In genomic region chr11:114187173-114187572, GRCh38 we compare ENCODE assay signal across 16 cellular contexts.
DNase-seq lines count a peak whose midpoint lies in the region; ATAC-seq, FAIRE-seq and TF ChIP-seq lines count a peak whose summit lies in the region.
"Had no signal": no experiment of that assay in that cellular context is flagged by ENCODE, and none has a peak within 500 bp of the region (broad histone marks: within the 10 kb centered on the region; RNA-seq: fewer than 3 reads in every experiment).

No MANE protein-coding gene starts in this region.

- H3K36me3 ChIP-seq in CD4-positive, CD25-positive, alpha-beta regulatory T cell (ENCODE audit: control insufficient read depth, insufficient read depth, low read length): no peaks in the 10 kb centered on the region
- H3K36me3 ChIP-seq: SJSA1 had no signal

- no peak for TF ChIP-seq CTCF in activated B cell treated with CpG ODN at 0.5 μM for 24 hours (IDR thresholded peaks at IDR 0.05)
- no peak for TF ChIP-seq CTCF in nephron progenitor cell (IDR thresholded peaks at IDR 0.05)
- TF ChIP-seq CTCF in GM13977 (IDR thresholded peaks at IDR 0.05; ENCODE audit: extremely low read depth, insufficient read depth, missing control alignments): no peak

- FAIRE-seq in GM19239 (lab: Jason Lieb, UNC): peak; percentile 11
- FAIRE-seq: small intestine, TTC549 had no signal

- H3K9me3 ChIP-seq in CD4-positive, CD25-positive, alpha-beta regulatory T cell (ENCODE audit: control insufficient read depth in 2 of 2, low read length in 2 of 2): no peaks in the 10 kb centered on the region
- H3K9me3 ChIP-seq: SJSA1 had no signal

- H3K4me1 ChIP-seq in CD4-positive, CD25-positive, alpha-beta regulatory T cell (ENCODE audit: control insufficient read depth, insufficient read depth, low read length, poor library complexity, severe bottlenecking): peaks cover 49% of the 10 kb centered on the region
- H3K4me1 ChIP-seq: SJSA1 had no signal

- no peak for ATAC-seq in CD4-positive, CD25-positive, alpha-beta regulatory T cell (ENCODE audit: low read depth in 2 of 2)
- ATAC-seq in activated B cell treated with CpG ODN at 0.5 μM for 24 hours (ENCODE audit: low read depth): peak; percentile 82

- CTCF ChIA-PET in activated B cell treated with CpG ODN at 0.5 μM for 24 hours (lab: Charles Lee): interaction anchor here (0.7 to 2.9 kb wide), 6 partner anchors 12 to 390 kb away, joined by 3 to 21 read pairs (median 4); no protein-coding TSS in a partner anchor

- no peaks in the 10 kb centered on the region for H3K27me3 Mint-ChIP-seq in CD4-positive, CD25-positive, alpha-beta regulatory T cell
- no peaks in the 10 kb centered on the region for H3K27me3 Mint-ChIP-seq in activated B cell treated with CpG ODN at 0.5 μM for 24 hours
- no peaks in the 10 kb centered on the region for H3K27me3 Mint-ChIP-seq in nephron progenitor cell (ENCODE audit: low read depth, poor library complexity)

- no peak for DNase-seq in CD4-positive, CD25-positive, alpha-beta regulatory T cell
- DNase-seq in GM19239 (ENCODE audit: insufficient read length, low spot score): peak; percentile 13
- no peak for DNase-seq in activated B cell treated with CpG ODN at 0.5 μM for 24 hours
- no peak for DNase-seq in nephron progenitor cell
- no peak for DNase-seq in NCI-H345 (lab: John Stamatoyannopoulos, UW)
- no peak for DNase-seq in SW 1271 (lab: John Stamatoyannopoulos, UW)
- DNase-seq in NCI-H510A treated with DMSO at 0.1 percent for 48 hours (lab: John Stamatoyannopoulos, UW): no peak
- no peak for DNase-seq in GM13977 (ENCODE audit: low spot score)
- DNase-seq: DMS53; effector CD8-positive, alpha-beta T cell; NCI-H1048; NCI-H2171 treated with DMSO at 0.1 percent for 48 hours; nucleus accumbens; small intestine had no signal

- intact Hi-C loops in activated B cell treated with CpG ODN at 0.5 μM for 24 hours (cut with micrococcal nuclease): loop anchor here (1.0 to 5.0 kb wide), 4 partner anchors 26 to 210 kb away; no protein-coding TSS in a partner anchor

- peaks cover 0 to 12% (median 2%) of the 10 kb centered on the region in 7 donors for H3K9me3 Mint-ChIP-seq in CD4-positive, CD25-positive, alpha-beta regulatory T cell
- peaks cover 3% of the 10 kb centered on the region for H3K9me3 Mint-ChIP-seq in activated B cell treated with CpG ODN at 0.5 μM for 24 hours
- peaks cover 55% of the 10 kb centered on the region for H3K9me3 Mint-ChIP-seq in nephron progenitor cell

- H3K36me3 Mint-ChIP-seq in CD4-positive, CD25-positive, alpha-beta regulatory T cell: peaks cover 17% of the 10 kb centered on the region
- H3K36me3 Mint-ChIP-seq in activated B cell treated with CpG ODN at 0.5 μM for 24 hours (ENCODE audit: low read depth) (peaks cover 2% of the 10 kb centered on the region), nephron progenitor cell (ENCODE audit: low read depth) (peaks cover 73% of the 10 kb centered on the region)

- in situ Hi-C loops in GM13977 (cut with MboI; ENCODE audit: low pct_unique_long_range_greater_than_20kb, low sequenced_read_pairs, unreplicated experiment): no loop called here

- H3K27ac Mint-ChIP-seq in CD4-positive, CD25-positive, alpha-beta regulatory T cell: peak overlapping the region; percentile 7 to 68 (median 68)
- H3K27ac Mint-ChIP-seq in activated B cell treated with CpG ODN at 0.5 μM for 24 hours (peak overlapping the region; percentile 94), nephron progenitor cell (peak overlapping the region; percentile 59)

- no peak overlapping the region for H3K27ac ChIP-seq in CD4-positive, CD25-positive, alpha-beta regulatory T cell (ENCODE audit: insufficient read depth, low read length, poor library complexity, severe bottlenecking)
- H3K27ac ChIP-seq: SJSA1 had no signal

- no peaks in the 10 kb centered on the region for H3K27me3 ChIP-seq in CD4-positive, CD25-positive, alpha-beta regulatory T cell (ENCODE audit: control insufficient read depth, insufficient read depth, low read length)
- H3K27me3 ChIP-seq: SJSA1 had no signal

- POLR2A ChIA-PET in activated B cell treated with CpG ODN at 0.5 μM for 24 hours (lab: Charles Lee): interaction anchor here (0.5 to 2.0 kb wide), 11 partner anchors 9 to 312 kb away, joined by 3 to 15 read pairs (median 6); partner anchors contain the start of gene USP28

- H3K4me3 ChIP-seq in CD4-positive, CD25-positive, alpha-beta regulatory T cell (ENCODE audit: low read depth, low read length): no peak overlapping the region
- H3K4me3 ChIP-seq: SJSA1 had no signal

- peaks cover 21 to 81% (median 42%) of the 10 kb centered on the region in 4 donors for H3K4me1 Mint-ChIP-seq in CD4-positive, CD25-positive, alpha-beta regulatory T cell
- H3K4me1 Mint-ChIP-seq in activated B cell treated with CpG ODN at 0.5 μM for 24 hours (peaks cover 69% of the 10 kb centered on the region), nephron progenitor cell (peaks cover 27% of the 10 kb centered on the region)

- peak overlapping the region in 2 of 4 donors; percentile 2 to 67 for H3K4me3 Mint-ChIP-seq in CD4-positive, CD25-positive, alpha-beta regulatory T cell
- H3K4me3 Mint-ChIP-seq in activated B cell treated with CpG ODN at 0.5 μM for 24 hours (peak overlapping the region; percentile 55), nephron progenitor cell (no peak overlapping the region)
